In the genomic region with DNA sequence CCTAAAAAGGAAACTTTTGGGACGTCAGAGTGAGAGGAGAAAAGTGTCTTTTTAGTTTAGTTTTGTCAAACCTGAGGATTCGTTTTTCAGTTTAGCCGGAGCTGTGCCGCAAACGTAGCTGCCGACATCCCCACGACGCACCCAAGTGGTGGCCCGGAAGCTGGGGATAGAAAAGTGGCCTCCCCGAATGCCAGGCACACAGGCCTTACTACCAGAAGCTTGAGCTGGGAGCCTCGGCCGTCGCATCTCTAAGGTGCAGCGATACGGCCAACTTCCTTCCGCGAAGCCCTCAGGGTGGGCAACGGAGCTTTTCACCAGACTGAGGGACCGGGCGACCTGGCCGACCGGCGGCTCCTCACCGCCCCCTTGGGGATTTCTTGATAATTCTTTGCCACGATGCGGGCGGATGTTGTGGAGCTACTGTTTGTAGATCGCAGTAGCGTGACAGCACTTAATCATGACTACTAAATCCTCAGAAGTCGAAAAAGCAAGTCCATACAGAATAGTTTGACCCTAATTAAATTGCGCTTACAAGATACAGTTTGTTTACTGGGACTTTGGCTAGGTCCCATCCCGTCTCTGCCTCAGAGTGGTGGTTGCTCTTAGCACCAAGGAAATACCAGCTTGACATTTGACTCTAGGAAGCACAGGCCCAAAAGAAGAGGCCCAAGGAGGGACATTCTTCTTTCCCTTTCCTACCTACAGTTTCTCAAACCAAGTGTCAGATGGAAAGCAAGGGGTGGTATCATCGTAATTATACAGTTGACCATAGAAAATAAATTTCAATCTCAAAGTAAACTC, we compare ENCODE assay signal across 8 cellular contexts. TPM values are rescaled to one million over a fixed set of nuclear protein-coding genes. Genes with fewer than 3 reads are reported as not detected.
DNase-seq lines count a peak whose midpoint lies in the region; ATAC-seq lines count a peak whose summit lies in the region.

No MANE protein-coding gene starts in this region.

- peak overlapping the region; percentile 99 for H3K27ac ChIP-seq in esophagus (ENCODE audit: low read depth in 2 of 2, low read length in 1 of 2)
- H3K27ac ChIP-seq in mucosa of rectum (ENCODE audit: low read depth in 2 of 2, low read length in 2 of 2) = peak overlapping the region; percentile 98

- H3K4me1 ChIP-seq in esophagus (ENCODE audit: control insufficient read depth in 2 of 2, insufficient read depth in 2 of 2, low read length in 1 of 2) (no peaks in the 10 kb centered on the region), mucosa of rectum (ENCODE audit: control insufficient read depth in 2 of 2, insufficient read depth in 2 of 2, low read length in 2 of 2) (peaks cover 9 to 22% of the 10 kb centered on the region in 2 donors)

- WGBS in esophagus, 2 donors = 2 to 3% methylated on average over 33 of the region's 33 CpGs

- ATAC-seq in GM21723 (IDR thresholded peaks at IDR 0.05; ENCODE audit: unreplicated experiment) = peak; percentile 79

- H3K27me3 ChIP-seq in esophagus (ENCODE audit: control insufficient read depth in 1 of 2, insufficient read depth in 2 of 2, low read length in 2 of 2) = no peaks in the 10 kb centered on the region
- H3K27me3 ChIP-seq in mucosa of rectum (ENCODE audit: control insufficient read depth in 2 of 2, insufficient read depth in 2 of 2, low read length in 2 of 2) = no peaks in the 10 kb centered on the region

- H3K9ac ChIP-seq in mucosa of rectum (ENCODE audit: low read depth in 1 of 2, low read length in 2 of 2) = peak overlapping the region; percentile 96 to 98

- peak; percentile 88 for DNase-seq in DMS53 (lab: John Stamatoyannopoulos, UW)
- DNase-seq in Jurkat, Clone E6-1 (ENCODE audit: low read depth, low spot score) = peak; percentile 78
- DNase-seq in OCI-M1 (lab: John Stamatoyannopoulos, UW) = peak; percentile 94
- peak; percentile 86 for DNase-seq in activated T-cell treated with anti-CD3 and anti-CD28 coated beads, Interleukin-2, amount 50 U/mL, for 1 hour
- peak; percentile 72 for DNase-seq in stimulated activated CD8-positive, alpha-beta memory T cell treated with anti-CD3 and anti-CD28 coated beads, Interleukin-4, amount 100 ng/mL, for 24 hours (ENCODE audit: low read depth)

- H3K9me3 ChIP-seq in esophagus (ENCODE audit: control insufficient read depth in 2 of 2, insufficient read depth in 1 of 2, low read depth in 1 of 2, low read length in 1 of 2) (no peaks in the 10 kb centered on the region), mucosa of rectum (ENCODE audit: control insufficient read depth in 2 of 2, low read length in 2 of 2) (no peaks in the 10 kb centered on the region)

- H3K4me3 ChIP-seq in Jurkat, Clone E6-1 (ENCODE audit: low read length) = peak overlapping the region; percentile 77
- H3K4me3 ChIP-seq in esophagus (ENCODE audit: low read depth in 1 of 2, low read length in 2 of 2) = peak overlapping the region; percentile 79 to 81
- peak overlapping the region; percentile 86 to 94 for H3K4me3 ChIP-seq in mucosa of rectum (ENCODE audit: low read length in 2 of 2)

- no peaks in the 10 kb centered on the region for H3K36me3 ChIP-seq in esophagus (ENCODE audit: control insufficient read depth in 2 of 2, insufficient read depth in 2 of 2, low read length in 1 of 2)
- no peaks in the 10 kb centered on the region for H3K36me3 ChIP-seq in mucosa of rectum (ENCODE audit: control insufficient read depth in 2 of 2, insufficient read depth in 2 of 2, low read length in 2 of 2)

RNA-seq across cellular contexts. Expression of a gene that starts 0.6 kb away (rescaled TPM):
- polyA plus RNA-seq in Jurkat, Clone E6-1 (2012; ENCODE audit: insufficient read depth, insufficient read length) = 18.3 TPM
- 1 to 10 TPM; 6.0 to 7.2 TPM for polyA plus RNA-seq in esophagus

RNA-seq across cellular contexts. Expression of a gene that starts 30.7 kb away (rescaled TPM):
- 11.5 TPM for polyA plus RNA-seq in Jurkat, Clone E6-1 (2012; ENCODE audit: insufficient read depth, insufficient read length)
- polyA plus RNA-seq in esophagus = 1 to 10 TPM; 1.2 to 1.5 TPM

Comparison
In these comparisons a context has a peak if more than half of its experiments do, and no peak if none do; other contexts are left out.
1. Peak in every context shown above with its lines: DNase-seq, ATAC-seq, H3K4me3 ChIP-seq and H3K27ac ChIP-seq.